1 cellular context compared by ENCODE assay signal in the genomic region with DNA sequence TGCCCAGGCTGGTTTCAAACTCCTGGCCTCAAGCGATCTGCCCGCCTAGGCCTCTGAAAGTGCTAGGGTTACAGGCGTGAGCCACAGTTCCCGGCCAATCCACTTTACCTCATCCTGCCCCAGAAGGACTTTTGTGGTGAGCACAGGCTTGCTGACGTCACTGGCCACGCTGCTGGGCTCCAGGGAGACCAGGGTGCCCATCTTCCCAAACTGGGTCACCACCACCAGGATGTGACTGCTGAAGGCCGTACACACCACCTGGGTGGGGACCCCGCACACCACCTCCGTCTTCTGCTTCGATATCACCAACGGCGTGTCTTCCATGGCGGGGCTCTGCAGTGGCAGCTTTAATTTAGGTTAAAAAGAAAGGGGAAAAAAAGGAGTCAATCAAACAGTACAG.
TF ChIP-seq lines count a peak whose summit lies in the region.

No MANE protein-coding gene starts in this region.

TF ChIP-seq in GM23338, 12 proteins besides CTCF, POLR2A, EP300 and RAD21 (continued from another document):
- TF ChIP-seq, protein P1, sequence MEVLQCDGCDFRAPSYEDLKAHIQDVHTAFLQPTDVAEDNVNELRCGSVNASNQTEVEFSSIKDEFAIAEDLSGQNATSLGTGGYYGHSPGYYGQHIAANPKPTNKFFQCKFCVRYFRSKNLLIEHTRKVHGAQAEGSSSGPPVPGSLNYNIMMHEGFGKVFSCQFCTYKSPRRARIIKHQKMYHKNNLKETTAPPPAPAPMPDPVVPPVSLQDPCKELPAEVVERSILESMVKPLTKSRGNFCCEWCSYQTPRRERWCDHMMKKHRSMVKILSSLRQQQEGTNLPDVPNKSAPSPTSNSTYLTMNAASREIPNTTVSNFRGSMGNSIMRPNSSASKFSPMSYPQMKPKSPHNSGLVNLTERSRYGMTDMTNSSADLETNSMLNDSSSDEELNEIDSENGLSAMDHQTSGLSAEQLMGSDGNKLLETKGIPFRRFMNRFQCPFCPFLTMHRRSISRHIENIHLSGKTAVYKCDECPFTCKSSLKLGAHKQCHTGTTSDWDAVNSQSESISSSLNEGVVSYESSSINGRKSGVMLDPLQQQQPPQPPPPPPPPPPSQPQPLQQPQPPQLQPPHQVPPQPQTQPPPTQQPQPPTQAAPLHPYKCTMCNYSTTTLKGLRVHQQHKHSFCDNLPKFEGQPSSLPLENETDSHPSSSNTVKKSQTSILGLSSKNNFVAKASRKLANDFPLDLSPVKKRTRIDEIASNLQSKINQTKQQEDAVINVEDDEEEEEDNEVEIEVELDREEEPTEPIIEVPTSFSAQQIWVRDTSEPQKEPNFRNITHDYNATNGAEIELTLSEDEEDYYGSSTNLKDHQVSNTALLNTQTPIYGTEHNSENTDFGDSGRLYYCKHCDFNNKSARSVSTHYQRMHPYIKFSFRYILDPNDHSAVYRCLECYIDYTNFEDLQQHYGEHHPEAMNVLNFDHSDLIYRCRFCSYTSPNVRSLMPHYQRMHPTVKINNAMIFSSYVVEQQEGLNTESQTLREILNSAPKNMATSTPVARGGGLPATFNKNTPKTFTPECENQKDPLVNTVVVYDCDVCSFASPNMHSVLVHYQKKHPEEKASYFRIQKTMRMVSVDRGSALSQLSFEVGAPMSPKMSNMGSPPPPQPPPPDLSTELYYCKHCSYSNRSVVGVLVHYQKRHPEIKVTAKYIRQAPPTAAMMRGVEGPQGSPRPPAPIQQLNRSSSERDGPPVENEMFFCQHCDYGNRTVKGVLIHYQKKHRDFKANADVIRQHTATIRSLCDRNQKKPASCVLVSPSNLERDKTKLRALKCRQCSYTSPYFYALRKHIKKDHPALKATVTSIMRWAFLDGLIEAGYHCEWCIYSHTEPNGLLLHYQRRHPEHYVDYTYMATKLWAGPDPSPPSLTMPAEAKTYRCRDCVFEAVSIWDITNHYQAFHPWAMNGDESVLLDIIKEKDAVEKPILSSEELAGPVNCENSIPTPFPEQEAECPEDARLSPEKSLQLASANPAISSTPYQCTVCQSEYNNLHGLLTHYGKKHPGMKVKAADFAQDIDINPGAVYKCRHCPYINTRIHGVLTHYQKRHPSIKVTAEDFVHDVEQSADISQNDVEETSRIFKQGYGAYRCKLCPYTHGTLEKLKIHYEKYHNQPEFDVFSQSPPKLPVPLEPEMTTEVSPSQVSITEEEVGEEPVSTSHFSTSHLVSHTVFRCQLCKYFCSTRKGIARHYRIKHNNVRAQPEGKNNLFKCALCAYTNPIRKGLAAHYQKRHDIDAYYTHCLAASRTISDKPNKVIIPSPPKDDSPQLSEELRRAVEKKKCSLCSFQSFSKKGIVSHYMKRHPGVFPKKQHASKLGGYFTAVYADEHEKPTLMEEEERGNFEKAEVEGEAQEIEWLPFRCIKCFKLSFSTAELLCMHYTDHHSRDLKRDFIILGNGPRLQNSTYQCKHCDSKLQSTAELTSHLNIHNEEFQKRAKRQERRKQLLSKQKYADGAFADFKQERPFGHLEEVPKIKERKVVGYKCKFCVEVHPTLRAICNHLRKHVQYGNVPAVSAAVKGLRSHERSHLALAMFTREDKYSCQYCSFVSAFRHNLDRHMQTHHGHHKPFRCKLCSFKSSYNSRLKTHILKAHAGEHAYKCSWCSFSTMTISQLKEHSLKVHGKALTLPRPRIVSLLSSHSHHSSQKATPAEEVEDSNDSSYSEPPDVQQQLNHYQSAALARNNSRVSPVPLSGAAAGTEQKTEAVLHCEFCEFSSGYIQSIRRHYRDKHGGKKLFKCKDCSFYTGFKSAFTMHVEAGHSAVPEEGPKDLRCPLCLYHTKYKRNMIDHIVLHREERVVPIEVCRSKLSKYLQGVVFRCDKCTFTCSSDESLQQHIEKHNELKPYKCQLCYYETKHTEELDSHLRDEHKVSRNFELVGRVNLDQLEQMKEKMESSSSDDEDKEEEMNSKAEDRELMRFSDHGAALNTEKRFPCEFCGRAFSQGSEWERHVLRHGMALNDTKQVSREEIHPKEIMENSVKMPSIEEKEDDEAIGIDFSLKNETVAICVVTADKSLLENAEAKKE (CRISPR knock-in tag; IDR thresholded peaks at IDR 0.05): no peak
- TF ChIP-seq STAT1 (IDR thresholded peaks at IDR 0.05; ENCODE audit: unreplicated experiment) (no peak), POLR2AphosphoS5 (IDR thresholded peaks at IDR 0.05; ENCODE audit: low read depth) (no peak), NANOG (IDR thresholded peaks at IDR 0.05; ENCODE audit: borderline replicate concordance) (no peak), ZNF114 (CRISPR knock-in tag; IDR thresholded peaks at IDR 0.05) (no peak), EZH2phosphoT487 (IDR thresholded peaks at IDR 0.05; ENCODE audit: unreplicated experiment) (no peak), CREB1 (CRISPR knock-in tag; IDR thresholded peaks at IDR 0.05; ENCODE audit: low read depth) (no peak), EZH2 (IDR thresholded peaks at IDR 0.05; ENCODE audit: low read depth, unreplicated experiment) (no peak)
- TF ChIP-seq, protein P2, sequence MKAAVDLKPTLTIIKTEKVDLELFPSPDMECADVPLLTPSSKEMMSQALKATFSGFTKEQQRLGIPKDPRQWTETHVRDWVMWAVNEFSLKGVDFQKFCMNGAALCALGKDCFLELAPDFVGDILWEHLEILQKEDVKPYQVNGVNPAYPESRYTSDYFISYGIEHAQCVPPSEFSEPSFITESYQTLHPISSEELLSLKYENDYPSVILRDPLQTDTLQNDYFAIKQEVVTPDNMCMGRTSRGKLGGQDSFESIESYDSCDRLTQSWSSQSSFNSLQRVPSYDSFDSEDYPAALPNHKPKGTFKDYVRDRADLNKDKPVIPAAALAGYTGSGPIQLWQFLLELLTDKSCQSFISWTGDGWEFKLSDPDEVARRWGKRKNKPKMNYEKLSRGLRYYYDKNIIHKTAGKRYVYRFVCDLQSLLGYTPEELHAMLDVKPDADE (IDR thresholded peaks at IDR 0.05): no peak
